8 cellular contexts compared by ENCODE assay signal in the genomic region with DNA sequence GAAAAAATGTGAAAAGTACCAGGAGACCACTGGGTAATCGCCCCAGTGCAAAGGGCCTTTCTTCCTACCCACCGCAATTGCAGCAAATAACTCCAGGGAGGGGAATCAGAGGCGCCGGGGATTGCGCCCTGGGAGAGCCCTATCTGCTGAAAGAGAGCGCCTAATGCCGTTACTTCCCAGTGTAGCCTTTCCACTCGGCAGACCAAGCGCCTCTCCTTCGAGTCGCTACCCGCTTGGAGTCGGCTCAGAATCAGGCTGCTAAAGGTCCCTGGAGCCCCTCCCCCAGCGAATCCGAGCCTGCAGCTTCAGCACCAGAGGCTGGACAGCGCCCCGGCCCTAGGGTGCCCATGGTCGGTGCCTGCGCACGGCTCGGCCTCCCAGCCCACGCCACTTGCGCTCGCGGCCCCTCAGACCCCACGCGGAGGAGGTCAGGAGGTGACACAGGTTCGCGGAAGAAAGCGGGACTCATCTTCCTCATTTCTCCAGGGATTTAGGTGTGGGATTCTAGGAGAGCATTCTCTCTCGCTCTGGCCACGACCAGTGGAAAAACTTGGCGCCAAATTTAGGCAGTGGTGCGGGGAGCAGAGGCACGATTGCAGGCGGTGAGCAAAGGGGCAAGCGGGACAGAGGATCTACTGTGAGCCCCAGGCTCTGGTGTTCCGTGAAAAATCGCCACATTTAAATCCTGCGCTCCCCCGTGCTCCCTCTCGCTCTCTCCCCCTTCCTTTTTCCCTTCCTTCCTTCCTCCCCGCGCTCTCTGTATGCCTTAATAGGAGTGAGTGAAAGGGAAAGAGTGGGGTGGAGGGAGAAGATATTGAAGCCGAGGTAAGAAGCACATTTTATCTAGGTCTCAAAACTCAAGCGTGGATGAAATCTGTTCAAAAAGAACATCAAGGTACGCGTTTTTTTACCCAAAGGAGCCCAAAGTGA. TPM values are rescaled to one million over a fixed set of nuclear protein-coding genes. Genes with fewer than 3 reads are reported as not detected.
DNase-seq lines count a peak whose midpoint lies in the region; ATAC-seq and TF ChIP-seq lines count a peak whose summit lies in the region.

No MANE protein-coding gene starts in this region.

- no peak overlapping the region for H3K27ac Mint-ChIP-seq in mesothelial cell of epicardium

- H3K27me3 ChIP-seq in gastroesophageal sphincter = peaks cover 46% of the 10 kb centered on the region
- peaks cover 16 to 57% (median 42%) of the 10 kb centered on the region in 3 donors for H3K27me3 ChIP-seq in sigmoid colon

- no peak for TF ChIP-seq CTCF in GM10248 (IDR thresholded peaks at IDR 0.05; ENCODE audit: control extremely low read depth, extremely low read depth, low read depth, missing control alignments)
- no peak for TF ChIP-seq CTCF in mesothelial cell of epicardium (IDR thresholded peaks at IDR 0.05; ENCODE audit: unreplicated experiment)
- no peak for TF ChIP-seq CTCF in RWPE1 (conservative IDR thresholded peaks at IDR 0.05; ENCODE audit: low read depth)
- TF ChIP-seq CTCF in gastroesophageal sphincter (IDR thresholded peaks at IDR 0.05) = no peak
- TF ChIP-seq CTCF in sigmoid colon (IDR thresholded peaks at IDR 0.05) = no peak

- peaks cover 15% of the 10 kb centered on the region for H3K4me1 Mint-ChIP-seq in mesothelial cell of epicardium

- intact Hi-C loops in sigmoid colon (cut with DNase I) = no loop called here

- H3K36me3 Mint-ChIP-seq in mesothelial cell of epicardium = no peaks in the 10 kb centered on the region

- peak overlapping the region; percentile 48 for H3K4me3 Mint-ChIP-seq in mesothelial cell of epicardium

- no peak for ATAC-seq in HG02571 (IDR thresholded peaks at IDR 0.05; ENCODE audit: unreplicated experiment)
- no peak for ATAC-seq in gastroesophageal sphincter

- TF ChIP-seq POLR2A in gastroesophageal sphincter (IDR thresholded peaks at IDR 0.05) (no peak), sigmoid colon (IDR thresholded peaks at IDR 0.05) (no peak)

- no peak overlapping the region for H3K4me3 ChIP-seq in gastroesophageal sphincter
- H3K4me3 ChIP-seq in sigmoid colon = no peak overlapping the region

- no peak for TF ChIP-seq EP300 in gastroesophageal sphincter (IDR thresholded peaks at IDR 0.05)
- no peak for TF ChIP-seq EP300 in sigmoid colon (IDR thresholded peaks at IDR 0.05)

- H3K27me3 Mint-ChIP-seq in mesothelial cell of epicardium (ENCODE audit: low read depth) = peaks cover 95% of the 10 kb centered on the region

- H3K27ac ChIP-seq in cingulate gyrus (ENCODE audit: low read depth, low read length) = peak overlapping the region; percentile 52
- no peak overlapping the region for H3K27ac ChIP-seq in RWPE1
- no peak overlapping the region for H3K27ac ChIP-seq in gastroesophageal sphincter
- no peak overlapping the region for H3K27ac ChIP-seq in sigmoid colon

- H3K36me3 ChIP-seq in gastroesophageal sphincter = no peaks in the 10 kb centered on the region
- H3K36me3 ChIP-seq in sigmoid colon = no peaks in the 10 kb centered on the region

- DNase-seq in GM10248 (ENCODE audit: extremely low spot score) (peak; percentile 36), RPMI7951 (ENCODE audit: low read depth) (peak; percentile 48), mesothelial cell of epicardium (ENCODE audit: low spot score in 2 of 2, unreplicated experiment in 2 of 2) (peak; percentile 65 to 82), RWPE1 (ENCODE audit: low spot score) (no peak), sigmoid colon (no peak)

- POLR2A ChIA-PET in GM10248 (lab: Yijun Ruan, JAX) = no interaction called here
- POLR2A ChIA-PET in RWPE1 (lab: Yijun Ruan, JAX; ENCODE audit: low non-redundant PET) = no interaction called here

- no peaks in the 10 kb centered on the region for H3K9me3 ChIP-seq in gastroesophageal sphincter
- H3K9me3 ChIP-seq in sigmoid colon = no peaks in the 10 kb centered on the region

- peaks cover 0 to 20% (median 0%) of the 10 kb centered on the region in 3 donors for H3K4me1 ChIP-seq in gastroesophageal sphincter
- H3K4me1 ChIP-seq in sigmoid colon = peaks cover 0 to 22% (median 16%) of the 10 kb centered on the region in 4 donors

- CTCF ChIA-PET in GM10248 (lab: Yijun Ruan, JAX) = no interaction called here
- CTCF ChIA-PET in RWPE1 (lab: Yijun Ruan, JAX) = no interaction called here

- 6 to 8% methylated on average over 4 to 18 of the region's 48 CpGs for WGBS in gastroesophageal sphincter (ENCODE audit: low coverage in 1 of 2), 2 donors
- 7 to 16% methylated on average over 48 of the region's 48 CpGs for WGBS in sigmoid colon, 2 donors

- no peaks in the 10 kb centered on the region for H3K9me3 Mint-ChIP-seq in mesothelial cell of epicardium

RNA-seq across cellular contexts. Expression of gene AEN, which starts 15.4 kb away (rescaled TPM):
- total RNA-seq in RPMI7951 (2014; rRNA removed; shearing (Covaris generic)) = 11.3 and 15.6 TPM in 2 replicates
- total RNA-seq in mesothelial cell of epicardium = 33.0 to 34.5 TPM (median 33.0 TPM) in 3 replicates
- total RNA-seq in gastroesophageal sphincter = 10 to 100 TPM; 11.0 to 23.4 (median 18.1) TPM
- 10 to 100 TPM in 2 of 4 donors, 1 to 10 TPM in 2; 5.8 to 18.3 (median 9.4) TPM for total RNA-seq in sigmoid colon
- polyA plus RNA-seq in sigmoid colon = 10 to 100 TPM in 1 of 3 donors, 1 to 10 TPM in 2; 4.2 to 19.7 (median 8.8) TPM

RNA-seq across cellular contexts. Expression of gene ISG20, which starts 33.0 kb away (rescaled TPM):
- 7.8 and 8.3 TPM in 2 replicates for total RNA-seq in RPMI7951 (2014; rRNA removed; shearing (Covaris generic))
- total RNA-seq in mesothelial cell of epicardium (1.7 to 3.4 TPM (median 1.9 TPM) in 3 replicates), gastroesophageal sphincter (1 to 10 TPM; 2.5 to 8.7 (median 5.9) TPM), sigmoid colon (10 to 100 TPM in 1 of 4 donors, 1 to 10 TPM in 3; 1.9 to 20.1 (median 6.4) TPM)
- polyA plus RNA-seq in sigmoid colon = 100 to 1,000 TPM in 2 of 3 donors, 10 to 100 TPM in 1; 70.9 to 177 (median 153) TPM

RNA-seq across cellular contexts. Expression of gene DET1, which starts 59.3 kb away (rescaled TPM):
- total RNA-seq in RPMI7951 (2014; rRNA removed; shearing (Covaris generic)) = 6.5 and 8.3 TPM in 2 replicates
- total RNA-seq in mesothelial cell of epicardium (13.9 to 14.7 TPM (median 14.4 TPM) in 3 replicates), gastroesophageal sphincter (10 to 100 TPM in 1 of 4 donors, 1 to 10 TPM in 3; 1.3 to 11.5 (median 6.6) TPM), sigmoid colon (10 to 100 TPM in 1 of 4 donors, 1 to 10 TPM in 3; 7.4 to 13.0 (median 8.8) TPM)
- 1 to 10 TPM; 2.4 to 3.6 (median 2.8) TPM for polyA plus RNA-seq in sigmoid colon

Comparison
In these comparisons a context has a peak if more than half of its experiments do, and no peak if none do; other contexts are left out.
1. DNase-seq: peak in GM10248 (single experiment), RPMI7951 (single experiment) and mesothelial cell of epicardium (2 of 2); none in RWPE1 (single experiment) and sigmoid colon (single experiment).